Comparison of ENCODE assay signal across 8 cellular contexts in genomic region chr12:111842556-111843396, GRCh38. TPM values are rescaled to one million over a fixed set of nuclear protein-coding genes. Genes with fewer than 3 reads are reported as not detected.
DNase-seq lines count a peak whose midpoint lies in the region; ATAC-seq, FAIRE-seq and TF ChIP-seq lines count a peak whose summit lies in the region.

No MANE protein-coding gene starts in this region.

- peak overlapping the region; percentile 81 for H3K27ac ChIP-seq in CD4-positive, alpha-beta T cell (ENCODE audit: low read depth, low read length)
- peak overlapping the region; percentile 85 for H3K27ac ChIP-seq in osteoblast (ENCODE audit: low read depth, low read length)

- FAIRE-seq in HTR-8/SVneo (lab: Jason Lieb, UNC) = no peak

- peak overlapping the region; percentile 94 for H3K4me2 ChIP-seq in osteoblast (ENCODE audit: insufficient read depth, low read length)

- peaks cover 61% of the 10 kb centered on the region for H3K36me3 Mint-ChIP-seq in CD4-positive, alpha-beta T cell (ENCODE audit: low read depth)

- H3K4me3 Mint-ChIP-seq in CD4-positive, alpha-beta T cell = peak overlapping the region; percentile 99

- TF ChIP-seq CTCF in CD4-positive, alpha-beta T cell (IDR thresholded peaks at IDR 0.05) = no peak
- TF ChIP-seq CTCF in fibroblast of the aortic adventitia (IDR thresholded peaks at IDR 0.05; ENCODE audit: insufficient read depth, low read length) (no peak), osteoblast (IDR thresholded peaks at IDR 0.05; ENCODE audit: extremely low read depth, low read depth, low read length) (no peak)

- POLR2A ChIA-PET in CD4-positive, alpha-beta T cell (lab: Charles Lee) = interaction anchor here (0.6 to 3.0 kb wide), 18 partner anchors 8 to 1375 kb away, joined by 3 to 21 read pairs (median 5); partner anchors contain the start of genes ACAD10, BRAP, ERP29 and FAM216A

- H3K36me3 ChIP-seq in osteoblast (ENCODE audit: insufficient read depth, low read length) = peaks cover 15% of the 10 kb centered on the region

- peaks cover 70% of the 10 kb centered on the region for H3K4me1 Mint-ChIP-seq in CD4-positive, alpha-beta T cell (ENCODE audit: low read depth)

- H3K4me3 ChIP-seq in fibroblast of the aortic adventitia (ENCODE audit: low read depth, low read length) = peak overlapping the region; percentile 98
- peak overlapping the region; percentile 97 for H3K4me3 ChIP-seq in osteoblast (ENCODE audit: insufficient read depth, low read length)

- H3K4me1 ChIP-seq in osteoblast (ENCODE audit: insufficient read depth, low read length) = peaks cover 26% of the 10 kb centered on the region

- peaks cover 20% of the 10 kb centered on the region for H4K20me1 ChIP-seq in osteoblast (ENCODE audit: insufficient read depth, low read length)

- no peaks in the 10 kb centered on the region for H3K9me3 Mint-ChIP-seq in CD4-positive, alpha-beta T cell

- CTCF ChIA-PET in CD4-positive, alpha-beta T cell (lab: Charles Lee) = no interaction called here

- peak overlapping the region; percentile 99 for H2AFZ ChIP-seq in osteoblast (ENCODE audit: low read length)

- peak; percentile 22 for ATAC-seq in CD4-positive, alpha-beta T cell (ENCODE audit: poor library complexity)
- ATAC-seq in GM19455 (IDR thresholded peaks at IDR 0.05; ENCODE audit: unreplicated experiment) (peak; percentile 36), GM21423 (IDR thresholded peaks at IDR 0.05; ENCODE audit: unreplicated experiment) (no peak)

- peak overlapping the region; percentile 98 for H3K27ac Mint-ChIP-seq in CD4-positive, alpha-beta T cell

- H3K27me3 Mint-ChIP-seq in CD4-positive, alpha-beta T cell = no peaks in the 10 kb centered on the region

- no peaks in the 10 kb centered on the region for H3K27me3 ChIP-seq in CD4-positive, alpha-beta T cell (ENCODE audit: control insufficient read depth, insufficient read depth, low read length)
- H3K27me3 ChIP-seq in osteoblast (ENCODE audit: insufficient read depth, low read length) = no peaks in the 10 kb centered on the region

- intact Hi-C loops in CD4-positive, alpha-beta T cell (cut with DNase I, micrococcal nuclease) = loop anchor here (2.0 to 5.0 kb wide), 6 partner anchors 156 to 575 kb away; partner anchors contain the start of genes ERP29 (in 2 of the 2), TMEM116 (in 2 of the 2), ACAD10 (in 1 of the 2) and NAA25 (in 1 of the 2)

- DNase-seq in CD4-positive, alpha-beta T cell = peak in 3 of 10 experiments; percentile 10 to 18 (median 15)
- DNase-seq in HTR-8/SVneo (ENCODE audit: insufficient read length, low spot score) (peak; percentile 17), fibroblast of the aortic adventitia (ENCODE audit: low read depth) (peak; percentile 13), osteoblast (ENCODE audit: insufficient read length, low spot score, missing footprints) (no peak), dedifferentiated amniotic fluid mesenchymal stem cell (ENCODE audit: extremely low spot score) (no peak)
- peak; percentile 26 to 36 for DNase-seq in activated CD4-positive, alpha-beta T cell treated with anti-CD3 and anti-CD28 coated beads, Interleukin-2, amount 50 U/mL, for 48 hours

- peaks cover 79% of the 10 kb centered on the region for H3K79me2 ChIP-seq in osteoblast (ENCODE audit: insufficient read depth, low read length)

- no peaks in the 10 kb centered on the region for H3K9me3 ChIP-seq in CD4-positive, alpha-beta T cell (ENCODE audit: control insufficient read depth, low read length)
- H3K9me3 ChIP-seq in osteoblast (ENCODE audit: low read depth, low read length) = no peaks in the 10 kb centered on the region

RNA-seq across cellular contexts. Expression of gene MAPKAPK5, which starts 0.7 kb away (rescaled TPM):
- 10 to 100 TPM; 62.2 to 63.6 TPM for total RNA-seq in CD4-positive, alpha-beta T cell
- total RNA-seq in fibroblast of the aortic adventitia (ENCODE audit: low replicate concordance) (34.6 and 43.3 TPM in 2 replicates), osteoblast (31.5 and 32.9 TPM in 2 replicates)

Comparison
In these comparisons a context has a peak if more than half of its experiments do, and no peak if none do; other contexts are left out.
1. DNase-seq: peak in HTR-8/SVneo (single experiment), activated CD4-positive, alpha-beta T cell treated with anti-CD3 and anti-CD28 coated beads, Interleukin-2, amount 50 U/mL, for 48 hours (2 of 2) and fibroblast of the aortic adventitia (single experiment); none in osteoblast (single experiment) and dedifferentiated amniotic fluid mesenchymal stem cell (single experiment).